In the genomic region with DNA sequence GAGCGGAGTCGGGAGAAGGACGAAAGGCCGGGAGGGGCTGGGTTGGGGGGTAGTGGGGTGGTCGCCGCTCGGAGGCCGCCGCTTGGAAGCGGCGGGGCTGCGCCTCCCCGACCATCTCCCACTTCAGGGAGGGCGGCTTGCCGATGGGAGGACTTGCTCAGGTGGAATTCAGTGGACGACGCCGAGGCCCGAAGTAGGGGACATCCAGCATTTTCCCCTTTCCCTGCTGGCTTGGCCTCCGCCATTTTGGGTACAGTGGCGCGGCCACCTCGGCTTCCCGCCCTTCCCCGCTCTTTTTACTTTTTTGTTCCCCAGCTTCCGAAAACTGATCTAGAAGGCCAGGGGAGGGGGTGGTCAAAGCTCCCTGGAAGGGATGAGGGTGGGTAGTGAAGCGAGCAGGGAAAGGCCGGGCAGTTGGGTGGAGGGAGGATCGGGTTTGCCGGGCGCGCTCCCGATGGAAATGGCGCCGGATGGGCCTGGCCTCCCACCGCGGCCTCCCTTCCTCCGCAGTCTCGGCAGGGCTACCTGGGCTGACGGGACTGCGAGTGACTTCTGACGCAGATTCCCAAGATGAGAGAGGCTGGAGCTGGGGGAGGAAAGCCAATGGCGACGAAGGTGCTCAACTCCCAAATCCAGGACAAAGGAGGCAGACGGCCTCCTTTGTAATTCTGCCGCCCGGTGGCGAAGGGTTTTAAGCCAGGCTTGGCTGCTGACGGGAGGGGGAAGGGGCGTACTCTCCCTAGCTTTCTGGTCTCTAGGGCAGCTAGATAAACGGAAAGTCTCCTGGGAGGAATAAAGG, we compare ENCODE assay signal across 7 cellular contexts. TPM values are rescaled to one million over a fixed set of nuclear protein-coding genes. Genes with fewer than 3 reads are reported as not detected.
DNase-seq lines count a peak whose midpoint lies in the region; ATAC-seq, FAIRE-seq and TF ChIP-seq lines count a peak whose summit lies in the region.

Gene PBLD (minus strand): TSS at position 670 of the 799 bp plus-strand sequence. CDS start 26,084 bp downstream, outside the sequence.

- H3K36me3 ChIP-seq in keratinocyte (ENCODE audit: control insufficient read depth in 2 of 2, extremely low read depth in 1 of 2, insufficient read depth in 2 of 2, low read length in 2 of 2), result peaks cover 0 to 17% of the 10 kb centered on the region in 2 experiments

- dilution Hi-C loops in keratinocyte (cut with MboI; ENCODE audit: extremely low pct_ligation_motif_present, low sequenced_read_pairs), result no loop called here

- no peaks in the 10 kb centered on the region for H3K9me3 Mint-ChIP-seq in WTC11
- H3K9me3 Mint-ChIP-seq in central memory CD8-positive, alpha-beta T cell, result no peaks in the 10 kb centered on the region

- peak; percentile 48 for TF ChIP-seq POLR2A in GM18505 (IDR thresholded peaks at IDR 0.05; ENCODE audit: borderline replicate concordance, extremely low read depth, insufficient read depth, insufficient read length)

- peaks cover 56% of the 10 kb centered on the region for H3K79me2 ChIP-seq in keratinocyte (ENCODE audit: control insufficient read depth, insufficient read depth, low read length)

- H3K27ac Mint-ChIP-seq in WTC11, result peak within 1 kb of the TSS; percentile 99
- peak within 1 kb of the TSS; percentile 98 for H3K27ac Mint-ChIP-seq in central memory CD8-positive, alpha-beta T cell (ENCODE audit: low read depth)

- POLR2A ChIA-PET in WTC11 (lab: Charles Lee), result interaction anchor here (0.6 to 4.6 kb wide), 29 partner anchors 9 to 733 kb away, joined by 3 to 42 read pairs (median 4); partner anchors contain the start of genes ATOH7 and RUFY2

- H3K4me2 ChIP-seq in keratinocyte (ENCODE audit: control insufficient read depth, extremely low read depth, insufficient read depth, low read depth, low read length), result peak within 1 kb of the TSS; percentile 99

- H3K27me3 ChIP-seq in keratinocyte (ENCODE audit: control insufficient read depth, extremely low read depth, insufficient read depth, low read length), result no peaks in the 10 kb centered on the region

- H3K4me3 Mint-ChIP-seq in WTC11, result peak within 1 kb of the TSS; percentile 99
- H3K4me3 Mint-ChIP-seq in central memory CD8-positive, alpha-beta T cell, result peak within 1 kb of the TSS; percentile 99

- CTCF ChIA-PET in WTC11 (lab: Charles Lee), result interaction anchor here (0.6 to 2.1 kb wide), 9 partner anchors 16 to 565 kb away, joined by 3 to 16 read pairs (median 4); partner anchors contain the start of gene RUFY2

- DNase-seq in NCI-H2107 treated with DMSO at 0.1 percent for 48 hours (lab: John Stamatoyannopoulos, UW; ENCODE audit: unreplicated experiment), result peak; percentile 53
- peak; percentile 79 for DNase-seq in WTC11 (ENCODE audit: low spot score)
- peak; percentile 40 to 48 for DNase-seq in central memory CD8-positive, alpha-beta T cell (ENCODE audit: low spot score in 2 of 2)
- no peak for DNase-seq in keratinocyte (ENCODE audit: low read depth, low spot score)
- peak; percentile 53 for DNase-seq in stimulated activated CD4-positive, alpha-beta T cell treated with anti-CD3 and anti-CD28 coated beads, Interleukin-12 subunit alpha, Interleukin-12 subunit beta, amount 100 ng/mL, for 4 hours

- peaks cover 49% of the 10 kb centered on the region for H3K4me1 Mint-ChIP-seq in WTC11
- H3K4me1 Mint-ChIP-seq in central memory CD8-positive, alpha-beta T cell, result peaks cover 56% of the 10 kb centered on the region

- H3K4me3 ChIP-seq in keratinocyte (ENCODE audit: control insufficient read depth in 2 of 3, extremely low read depth in 1 of 3, insufficient read depth in 2 of 3, low read depth in 1 of 3, low read length in 3 of 3), result peak within 1 kb of the TSS; percentile 67 to 91 (median 86)

- ATAC-seq in GM18505 (IDR thresholded peaks at IDR 0.05; ENCODE audit: unreplicated experiment), result peak; percentile 27
- peak; percentile 24 for ATAC-seq in HG03025 (IDR thresholded peaks at IDR 0.05; ENCODE audit: low FRiP score, unreplicated experiment)
- peak; percentile 22 for ATAC-seq in WTC11
- peak; percentile 11 for ATAC-seq in central memory CD8-positive, alpha-beta T cell (replicated peaks; ENCODE audit: extremely low read depth, poor library complexity, severe bottlenecking)

- peaks cover 4% of the 10 kb centered on the region for H3K9me1 ChIP-seq in keratinocyte (ENCODE audit: control insufficient read depth, extremely low read depth, insufficient read depth, low read length)

- H2AFZ ChIP-seq in keratinocyte (ENCODE audit: control insufficient read depth, low read length), result peak within 1 kb of the TSS; percentile 93

- TF ChIP-seq CTCF in WTC11 (IDR thresholded peaks at IDR 0.05) (no peak), keratinocyte (optimal IDR thresholded peaks at IDR 0.05 in 1 of 3, IDR thresholded peaks at IDR 0.05 in 1 of 3, conservative IDR thresholded peaks at IDR 0.05 in 1 of 3; ENCODE audit: extremely low read depth in 1 of 3, insufficient read depth in 2 of 3, low read length in 3 of 3) (peak; percentile 51 to 60 (median 53))

- H3K9me3 ChIP-seq in keratinocyte (ENCODE audit: control insufficient read depth, low read depth, low read length), result no peaks in the 10 kb centered on the region

- peaks cover 33% of the 10 kb centered on the region for H3K36me3 Mint-ChIP-seq in WTC11
- peaks cover 36% of the 10 kb centered on the region for H3K36me3 Mint-ChIP-seq in central memory CD8-positive, alpha-beta T cell (ENCODE audit: insufficient read depth)

- H3K27me3 Mint-ChIP-seq in WTC11 (ENCODE audit: low read depth), result no peaks in the 10 kb centered on the region; the same call in 1 of the 2 replicates
- H3K27me3 Mint-ChIP-seq in central memory CD8-positive, alpha-beta T cell, result no peaks in the 10 kb centered on the region

- H3K27ac ChIP-seq in keratinocyte (ENCODE audit: control insufficient read depth, insufficient read depth, low read length), result peak within 1 kb of the TSS; percentile 98

- FAIRE-seq in keratinocyte (lab: Jason Lieb, UNC), result no peak

- peaks cover 38% of the 10 kb centered on the region for H4K20me1 ChIP-seq in keratinocyte (ENCODE audit: control insufficient read depth, extremely low read depth, insufficient read depth, low read length)

- peaks cover 52% of the 10 kb centered on the region for H3K4me1 ChIP-seq in keratinocyte (ENCODE audit: control insufficient read depth, extremely low read depth, insufficient read depth, low read length)

- peak within 1 kb of the TSS; percentile 99 for H3K9ac ChIP-seq in keratinocyte (ENCODE audit: control insufficient read depth, extremely low read depth, insufficient read depth, low read length)

TF ChIP-seq in WTC11, 78 proteins besides CTCF, POLR2A, EP300 and RAD21 (continues in another document):
- TF ChIP-seq ZBTB21 (CRISPR knock-in tag; IDR thresholded peaks at IDR 0.05; ENCODE audit: borderline replicate concordance) (no peak), KAT7 (CRISPR knock-in tag; IDR thresholded peaks at IDR 0.05; ENCODE audit: borderline replicate concordance) (peak; percentile 92; the same call in 1 of the 2 replicates), ZNF121 (CRISPR knock-in tag; IDR thresholded peaks at IDR 0.05) (no peak), HMGA2 (CRISPR knock-in tag; IDR thresholded peaks at IDR 0.05) (0 out of 2 replicates have a peak, but pooled peaks have one; percentile 22), ELF4 (CRISPR knock-in tag; IDR thresholded peaks at IDR 0.05; ENCODE audit: low read depth) (no peak), AR (CRISPR knock-in tag; IDR thresholded peaks at IDR 0.05) (peak; percentile 82)
- TF ChIP-seq, protein P1, sequence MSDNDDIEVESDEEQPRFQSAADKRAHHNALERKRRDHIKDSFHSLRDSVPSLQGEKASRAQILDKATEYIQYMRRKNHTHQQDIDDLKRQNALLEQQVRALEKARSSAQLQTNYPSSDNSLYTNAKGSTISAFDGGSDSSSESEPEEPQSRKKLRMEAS (CRISPR knock-in tag; IDR thresholded peaks at IDR 0.05), result peak; percentile 50
- TF ChIP-seq, protein P2, sequence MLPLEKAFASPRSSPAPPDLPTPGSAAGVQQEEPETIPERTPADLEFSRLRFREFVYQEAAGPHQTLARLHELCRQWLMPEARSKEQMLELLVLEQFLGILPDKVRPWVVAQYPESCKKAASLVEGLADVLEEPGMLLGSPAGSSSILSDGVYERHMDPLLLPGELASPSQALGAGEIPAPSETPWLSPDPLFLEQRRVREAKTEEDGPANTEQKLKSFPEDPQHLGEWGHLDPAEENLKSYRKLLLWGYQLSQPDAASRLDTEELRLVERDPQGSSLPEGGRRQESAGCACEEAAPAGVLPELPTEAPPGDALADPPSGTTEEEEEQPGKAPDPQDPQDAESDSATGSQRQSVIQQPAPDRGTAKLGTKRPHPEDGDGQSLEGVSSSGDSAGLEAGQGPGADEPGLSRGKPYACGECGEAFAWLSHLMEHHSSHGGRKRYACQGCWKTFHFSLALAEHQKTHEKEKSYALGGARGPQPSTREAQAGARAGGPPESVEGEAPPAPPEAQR (CRISPR knock-in tag; IDR thresholded peaks at IDR 0.05), result no peak

RNA-seq across cellular contexts. Expression of gene PBLD, which starts in this region (rescaled TPM):
- 2.4 to 2.7 TPM (median 2.6 TPM) in 3 replicates for total RNA-seq in WTC11 (2021)
- 0.66 to 1.00 TPM (median 0.91 TPM) in 3 replicates for polyA plus RNA-seq in keratinocyte
- polyA plus RNA-seq in keratinocyte (2011; ENCODE audit: low read depth), result 0.79 TPM
- 0.81 and 0.92 TPM in 2 replicates for polyA plus RNA-seq in keratinocyte (2011; cell fraction: cytosol; rRNA removed)
- polyA plus RNA-seq in keratinocyte (2011; cell fraction: nucleus; rRNA removed), result 2.0 and 2.9 TPM in 2 replicates
- polyA plus RNA-seq in keratinocyte (2012; ENCODE audit: low replicate concordance), result 0.78 and 2.1 TPM in 2 replicates
- polyA minus RNA-seq in keratinocyte, result 0.13 to 0.53 TPM (median 0.29 TPM) in 3 replicates
- polyA minus RNA-seq in keratinocyte (2011; cell fraction: cytosol; rRNA and poly(A)+ RNA removed), result not detected
- polyA minus RNA-seq in keratinocyte (2011; cell fraction: nucleus; rRNA and poly(A)+ RNA removed), result 0.53 and 2.0 TPM in 2 replicates
